Comparison of ENCODE assay signal across 15 cellular contexts in genomic region chr2:19733951-19734425, GRCh38.
DNase-seq lines count a peak whose midpoint lies in the region; ATAC-seq and TF ChIP-seq lines count a peak whose summit lies in the region.
"Had no signal": no experiment of that assay in that cellular context is flagged by ENCODE, and none has a peak within 500 bp of the region (broad histone marks: within the 10 kb centered on the region; RNA-seq: fewer than 3 reads in every experiment).

No MANE protein-coding gene starts in this region.

- H2AFZ ChIP-seq in osteoblast (ENCODE audit: low read length), result peak overlapping the region; percentile 59

- no peaks in the 10 kb centered on the region for H3K27me3 ChIP-seq in osteoblast (ENCODE audit: insufficient read depth, low read length)
- H3K27me3 ChIP-seq: neutrophil had no signal

- DNase-seq in AG20443 (ENCODE audit: low spot score) (peak; percentile 70), M059J (ENCODE audit: low read depth) (peak; percentile 89), fibroblast of gingiva (ENCODE audit: low read depth) (peak; percentile 82), osteoblast (ENCODE audit: insufficient read length, low spot score, missing footprints) (peak; percentile 90), 8988T (no peak), NCI-H2196 (lab: John Stamatoyannopoulos, UW; ENCODE audit: unreplicated experiment) (no peak)
- DNase-seq: activated naive CD4-positive, alpha-beta T cell treated with anti-CD3 and anti-CD28 coated beads, Interleukin-2, amount 10 ng/mL, durations not matched to agents 7 days and 5 days; DMS153; lower lobe of right lung; NCI-H1930; RPMI8226; stimulated activated naive CD4-positive, alpha-beta T cell treated with Interleukin-2 at 50 U/mL for 16 hours had no signal

- no peaks in the 10 kb centered on the region for H3K36me3 ChIP-seq in osteoblast (ENCODE audit: insufficient read depth, low read length)
- H3K36me3 ChIP-seq: lower lobe of right lung, neutrophil had no signal

- no peaks in the 10 kb centered on the region for H3K9me3 ChIP-seq in osteoblast (ENCODE audit: low read depth, low read length)
- H3K9me3 ChIP-seq: lower lobe of right lung, neutrophil had no signal

- TF ChIP-seq CTCF in osteoblast (IDR thresholded peaks at IDR 0.05; ENCODE audit: extremely low read depth, low read depth, low read length), result no peak

- peaks cover 27% of the 10 kb centered on the region for H3K4me1 ChIP-seq in osteoblast (ENCODE audit: insufficient read depth, low read length)
- H3K4me1 ChIP-seq: lower lobe of right lung had no signal

- H3K4me2 ChIP-seq in osteoblast (ENCODE audit: insufficient read depth, low read length), result peak overlapping the region; percentile 35

- no peaks in the 10 kb centered on the region for H3K79me2 ChIP-seq in osteoblast (ENCODE audit: insufficient read depth, low read length)

- H4K20me1 ChIP-seq in osteoblast (ENCODE audit: insufficient read depth, low read length), result no peaks in the 10 kb centered on the region

- ATAC-seq in HG03280 (IDR thresholded peaks at IDR 0.05; ENCODE audit: unreplicated experiment) (no peak), HG02588 (IDR thresholded peaks at IDR 0.05; ENCODE audit: unreplicated experiment) (no peak)
- ATAC-seq: lower lobe of right lung had no signal

- H3K4me3 ChIP-seq in osteoblast (ENCODE audit: insufficient read depth, low read length), result no peak overlapping the region
- H3K4me3 ChIP-seq: lower lobe of right lung had no signal

- peak overlapping the region; percentile 43 for H3K27ac ChIP-seq in osteoblast (ENCODE audit: low read depth, low read length)
- H3K27ac ChIP-seq: lower lobe of right lung, neutrophil had no signal

Comparison
In these comparisons a context has a peak if more than half of its experiments do, and no peak if none do; other contexts are left out.
1. DNase-seq: peak in AG20443 (single experiment), M059J (single experiment), fibroblast of gingiva (single experiment) and osteoblast (single experiment); none in 8988T (single experiment) and NCI-H2196 (single experiment).